In genomic region chr5:38455797-38456330, GRCh38 we compare ENCODE assay signal across 14 cellular contexts.
DNase-seq lines count a peak whose midpoint lies in the region; ATAC-seq and TF ChIP-seq lines count a peak whose summit lies in the region.
"Had no signal": no experiment of that assay in that cellular context is flagged by ENCODE, and none has a peak within 500 bp of the region (broad histone marks: within the 10 kb centered on the region; RNA-seq: fewer than 3 reads in every experiment).

No MANE protein-coding gene starts in this region.

- no peaks in the 10 kb centered on the region for H4K20me1 ChIP-seq in PC-9 (ENCODE audit: insufficient read depth)

- H3K27ac ChIP-seq in RWPE1 (peak overlapping the region; percentile 51; the same call in 1 of the 2 replicates), PC-9 (no peak overlapping the region)
- H3K27ac ChIP-seq: heart left ventricle, upper lobe of left lung had no signal

- no peak overlapping the region for H3K4me3 ChIP-seq in PC-9
- H3K4me3 ChIP-seq: heart left ventricle, upper lobe of left lung had no signal

- no peak overlapping the region for H2AFZ ChIP-seq in PC-9

- H3K79me2 ChIP-seq in PC-9 (ENCODE audit: low read depth): no peaks in the 10 kb centered on the region

- DNase-seq in Caki2 (ENCODE audit: low read depth): peak; percentile 49
- DNase-seq in RWPE1 (ENCODE audit: low spot score): no peak
- no peak for DNase-seq in GM10266 (ENCODE audit: extremely low spot score)
- no peak for DNase-seq in PC-9
- DNase-seq in NCI-H345 treated with DMSO at 0.1 percent for 48 hours (lab: John Stamatoyannopoulos, UW; ENCODE audit: unreplicated experiment): no peak
- DNase-seq in NK-92 treated with Interleukin-12 subunit alpha and Interleukin-12 subunit beta, amount 100 ng/mL, for 24 hours (lab: John Stamatoyannopoulos, UW): no peak
- DNase-seq: activated CD8-positive, alpha-beta memory T cell treated with anti-CD3 and anti-CD28 coated beads, Interleukin-2, amount 50 U/mL, for 48 hours; activated naive CD8-positive, alpha-beta T cell treated with anti-CD3 and anti-CD28 coated beads for 36 hours; heart left ventricle; left ventricle myocardium superior; naive B cell; upper lobe of left lung had no signal

- POLR2A ChIA-PET in RWPE1 (lab: Yijun Ruan, JAX; ENCODE audit: low non-redundant PET) (no interaction called here), PC-9 (lab: Charles Lee; ENCODE audit: unreplicated experiment) (no interaction called here)

- H3K4me1 ChIP-seq in PC-9 (replicated peaks; ENCODE audit: insufficient read depth): no peaks in the 10 kb centered on the region
- H3K4me1 ChIP-seq: upper lobe of left lung had no signal

- no peaks in the 10 kb centered on the region for H3F3A ChIP-seq in PC-9 (ENCODE audit: insufficient read depth, low read depth)

- intact Hi-C loops in PC-9 (cut with micrococcal nuclease; ENCODE audit: unreplicated experiment): no loop called here

- in situ Hi-C loops in Caki2 (cut with HindIII; ENCODE audit: low pct_unique_long_range_greater_than_20kb, low sequenced_read_pairs): no loop called here

- ATAC-seq in GM19043 (IDR thresholded peaks at IDR 0.05; ENCODE audit: low read depth, unreplicated experiment) (peak; percentile 44), HG02798 (IDR thresholded peaks at IDR 0.05; ENCODE audit: poor library complexity, unreplicated experiment) (peak; percentile 36)
- ATAC-seq: heart left ventricle, left ventricle myocardium superior had no signal

- H3K9me3 ChIP-seq in PC-9 (ENCODE audit: insufficient read depth, low read depth): no peaks in the 10 kb centered on the region
- H3K9me3 ChIP-seq: heart left ventricle, upper lobe of left lung had no signal

- TF ChIP-seq CTCF in RWPE1 (conservative IDR thresholded peaks at IDR 0.05; ENCODE audit: low read depth) (no peak), GM10266 (IDR thresholded peaks at IDR 0.05; ENCODE audit: control insufficient read depth, insufficient read depth, low read depth, missing control alignments) (no peak), PC-9 (conservative IDR thresholded peaks at IDR 0.05) (no peak)

- no peak overlapping the region for H3K4me2 ChIP-seq in PC-9

- no peaks in the 10 kb centered on the region for H3K27me3 ChIP-seq in PC-9 (ENCODE audit: insufficient read depth, low read depth)
- H3K27me3 ChIP-seq: upper lobe of left lung had no signal

- no peaks in the 10 kb centered on the region for H3K36me3 ChIP-seq in PC-9 (ENCODE audit: low read depth)
- H3K36me3 ChIP-seq: upper lobe of left lung had no signal

- no peaks in the 10 kb centered on the region for H3K9me2 ChIP-seq in PC-9 (ENCODE audit: insufficient read depth)

- CTCF ChIA-PET in RWPE1 (lab: Yijun Ruan, JAX): interaction anchor here (1.0 to 2.0 kb wide), 2 partner anchors 14 to 354 kb away, joined by 4 to 7 read pairs; no protein-coding TSS in a partner anchor
- CTCF ChIA-PET in PC-9 (lab: Charles Lee): no interaction called here

- no TSS peak for BruUV-seq in PC-9 (replicated peaks; lab: Mats Ljungman, UMichigan)
